1 cellular context compared by ENCODE assay signal in the genomic region with DNA sequence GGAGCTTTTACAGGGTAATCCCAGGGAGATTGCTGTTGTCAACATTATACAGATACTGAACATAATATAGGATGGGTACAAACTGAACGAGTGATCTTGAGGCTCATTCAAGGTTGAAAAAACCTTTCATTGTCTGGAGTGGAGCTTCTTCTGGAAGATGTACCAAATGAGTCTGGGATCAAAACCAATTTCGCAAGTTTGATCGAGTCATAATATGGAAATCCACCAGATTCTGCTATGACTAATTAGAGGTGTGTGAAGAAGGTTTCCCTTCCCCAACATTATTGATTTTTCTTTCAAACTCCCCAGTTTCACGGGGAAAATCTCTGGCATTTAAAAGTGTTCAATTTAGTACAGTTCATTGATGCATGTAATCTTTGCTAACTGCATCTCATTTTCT.
TF ChIP-seq lines count a peak whose summit lies in the region.

No MANE protein-coding gene starts in this region.

TF ChIP-seq in GM23338, 12 proteins besides CTCF, POLR2A, EP300 and RAD21 (continued from another document):
- TF ChIP-seq, protein P1, sequence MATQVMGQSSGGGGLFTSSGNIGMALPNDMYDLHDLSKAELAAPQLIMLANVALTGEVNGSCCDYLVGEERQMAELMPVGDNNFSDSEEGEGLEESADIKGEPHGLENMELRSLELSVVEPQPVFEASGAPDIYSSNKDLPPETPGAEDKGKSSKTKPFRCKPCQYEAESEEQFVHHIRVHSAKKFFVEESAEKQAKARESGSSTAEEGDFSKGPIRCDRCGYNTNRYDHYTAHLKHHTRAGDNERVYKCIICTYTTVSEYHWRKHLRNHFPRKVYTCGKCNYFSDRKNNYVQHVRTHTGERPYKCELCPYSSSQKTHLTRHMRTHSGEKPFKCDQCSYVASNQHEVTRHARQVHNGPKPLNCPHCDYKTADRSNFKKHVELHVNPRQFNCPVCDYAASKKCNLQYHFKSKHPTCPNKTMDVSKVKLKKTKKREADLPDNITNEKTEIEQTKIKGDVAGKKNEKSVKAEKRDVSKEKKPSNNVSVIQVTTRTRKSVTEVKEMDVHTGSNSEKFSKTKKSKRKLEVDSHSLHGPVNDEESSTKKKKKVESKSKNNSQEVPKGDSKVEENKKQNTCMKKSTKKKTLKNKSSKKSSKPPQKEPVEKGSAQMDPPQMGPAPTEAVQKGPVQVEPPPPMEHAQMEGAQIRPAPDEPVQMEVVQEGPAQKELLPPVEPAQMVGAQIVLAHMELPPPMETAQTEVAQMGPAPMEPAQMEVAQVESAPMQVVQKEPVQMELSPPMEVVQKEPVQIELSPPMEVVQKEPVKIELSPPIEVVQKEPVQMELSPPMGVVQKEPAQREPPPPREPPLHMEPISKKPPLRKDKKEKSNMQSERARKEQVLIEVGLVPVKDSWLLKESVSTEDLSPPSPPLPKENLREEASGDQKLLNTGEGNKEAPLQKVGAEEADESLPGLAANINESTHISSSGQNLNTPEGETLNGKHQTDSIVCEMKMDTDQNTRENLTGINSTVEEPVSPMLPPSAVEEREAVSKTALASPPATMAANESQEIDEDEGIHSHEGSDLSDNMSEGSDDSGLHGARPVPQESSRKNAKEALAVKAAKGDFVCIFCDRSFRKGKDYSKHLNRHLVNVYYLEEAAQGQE (IDR thresholded peaks at IDR 0.05; ENCODE audit: unreplicated experiment): no peak
- no peak for TF ChIP-seq EZH2 (IDR thresholded peaks at IDR 0.05; ENCODE audit: low read depth, unreplicated experiment)
- no peak for TF ChIP-seq ZNF114 (CRISPR knock-in tag; IDR thresholded peaks at IDR 0.05)
- TF ChIP-seq EZH2phosphoT487 (IDR thresholded peaks at IDR 0.05; ENCODE audit: unreplicated experiment): no peak
- TF ChIP-seq NANOG (IDR thresholded peaks at IDR 0.05; ENCODE audit: borderline replicate concordance): no peak
- TF ChIP-seq, protein P2, sequence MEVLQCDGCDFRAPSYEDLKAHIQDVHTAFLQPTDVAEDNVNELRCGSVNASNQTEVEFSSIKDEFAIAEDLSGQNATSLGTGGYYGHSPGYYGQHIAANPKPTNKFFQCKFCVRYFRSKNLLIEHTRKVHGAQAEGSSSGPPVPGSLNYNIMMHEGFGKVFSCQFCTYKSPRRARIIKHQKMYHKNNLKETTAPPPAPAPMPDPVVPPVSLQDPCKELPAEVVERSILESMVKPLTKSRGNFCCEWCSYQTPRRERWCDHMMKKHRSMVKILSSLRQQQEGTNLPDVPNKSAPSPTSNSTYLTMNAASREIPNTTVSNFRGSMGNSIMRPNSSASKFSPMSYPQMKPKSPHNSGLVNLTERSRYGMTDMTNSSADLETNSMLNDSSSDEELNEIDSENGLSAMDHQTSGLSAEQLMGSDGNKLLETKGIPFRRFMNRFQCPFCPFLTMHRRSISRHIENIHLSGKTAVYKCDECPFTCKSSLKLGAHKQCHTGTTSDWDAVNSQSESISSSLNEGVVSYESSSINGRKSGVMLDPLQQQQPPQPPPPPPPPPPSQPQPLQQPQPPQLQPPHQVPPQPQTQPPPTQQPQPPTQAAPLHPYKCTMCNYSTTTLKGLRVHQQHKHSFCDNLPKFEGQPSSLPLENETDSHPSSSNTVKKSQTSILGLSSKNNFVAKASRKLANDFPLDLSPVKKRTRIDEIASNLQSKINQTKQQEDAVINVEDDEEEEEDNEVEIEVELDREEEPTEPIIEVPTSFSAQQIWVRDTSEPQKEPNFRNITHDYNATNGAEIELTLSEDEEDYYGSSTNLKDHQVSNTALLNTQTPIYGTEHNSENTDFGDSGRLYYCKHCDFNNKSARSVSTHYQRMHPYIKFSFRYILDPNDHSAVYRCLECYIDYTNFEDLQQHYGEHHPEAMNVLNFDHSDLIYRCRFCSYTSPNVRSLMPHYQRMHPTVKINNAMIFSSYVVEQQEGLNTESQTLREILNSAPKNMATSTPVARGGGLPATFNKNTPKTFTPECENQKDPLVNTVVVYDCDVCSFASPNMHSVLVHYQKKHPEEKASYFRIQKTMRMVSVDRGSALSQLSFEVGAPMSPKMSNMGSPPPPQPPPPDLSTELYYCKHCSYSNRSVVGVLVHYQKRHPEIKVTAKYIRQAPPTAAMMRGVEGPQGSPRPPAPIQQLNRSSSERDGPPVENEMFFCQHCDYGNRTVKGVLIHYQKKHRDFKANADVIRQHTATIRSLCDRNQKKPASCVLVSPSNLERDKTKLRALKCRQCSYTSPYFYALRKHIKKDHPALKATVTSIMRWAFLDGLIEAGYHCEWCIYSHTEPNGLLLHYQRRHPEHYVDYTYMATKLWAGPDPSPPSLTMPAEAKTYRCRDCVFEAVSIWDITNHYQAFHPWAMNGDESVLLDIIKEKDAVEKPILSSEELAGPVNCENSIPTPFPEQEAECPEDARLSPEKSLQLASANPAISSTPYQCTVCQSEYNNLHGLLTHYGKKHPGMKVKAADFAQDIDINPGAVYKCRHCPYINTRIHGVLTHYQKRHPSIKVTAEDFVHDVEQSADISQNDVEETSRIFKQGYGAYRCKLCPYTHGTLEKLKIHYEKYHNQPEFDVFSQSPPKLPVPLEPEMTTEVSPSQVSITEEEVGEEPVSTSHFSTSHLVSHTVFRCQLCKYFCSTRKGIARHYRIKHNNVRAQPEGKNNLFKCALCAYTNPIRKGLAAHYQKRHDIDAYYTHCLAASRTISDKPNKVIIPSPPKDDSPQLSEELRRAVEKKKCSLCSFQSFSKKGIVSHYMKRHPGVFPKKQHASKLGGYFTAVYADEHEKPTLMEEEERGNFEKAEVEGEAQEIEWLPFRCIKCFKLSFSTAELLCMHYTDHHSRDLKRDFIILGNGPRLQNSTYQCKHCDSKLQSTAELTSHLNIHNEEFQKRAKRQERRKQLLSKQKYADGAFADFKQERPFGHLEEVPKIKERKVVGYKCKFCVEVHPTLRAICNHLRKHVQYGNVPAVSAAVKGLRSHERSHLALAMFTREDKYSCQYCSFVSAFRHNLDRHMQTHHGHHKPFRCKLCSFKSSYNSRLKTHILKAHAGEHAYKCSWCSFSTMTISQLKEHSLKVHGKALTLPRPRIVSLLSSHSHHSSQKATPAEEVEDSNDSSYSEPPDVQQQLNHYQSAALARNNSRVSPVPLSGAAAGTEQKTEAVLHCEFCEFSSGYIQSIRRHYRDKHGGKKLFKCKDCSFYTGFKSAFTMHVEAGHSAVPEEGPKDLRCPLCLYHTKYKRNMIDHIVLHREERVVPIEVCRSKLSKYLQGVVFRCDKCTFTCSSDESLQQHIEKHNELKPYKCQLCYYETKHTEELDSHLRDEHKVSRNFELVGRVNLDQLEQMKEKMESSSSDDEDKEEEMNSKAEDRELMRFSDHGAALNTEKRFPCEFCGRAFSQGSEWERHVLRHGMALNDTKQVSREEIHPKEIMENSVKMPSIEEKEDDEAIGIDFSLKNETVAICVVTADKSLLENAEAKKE (CRISPR knock-in tag; IDR thresholded peaks at IDR 0.05): no peak
